In the genomic region with DNA sequence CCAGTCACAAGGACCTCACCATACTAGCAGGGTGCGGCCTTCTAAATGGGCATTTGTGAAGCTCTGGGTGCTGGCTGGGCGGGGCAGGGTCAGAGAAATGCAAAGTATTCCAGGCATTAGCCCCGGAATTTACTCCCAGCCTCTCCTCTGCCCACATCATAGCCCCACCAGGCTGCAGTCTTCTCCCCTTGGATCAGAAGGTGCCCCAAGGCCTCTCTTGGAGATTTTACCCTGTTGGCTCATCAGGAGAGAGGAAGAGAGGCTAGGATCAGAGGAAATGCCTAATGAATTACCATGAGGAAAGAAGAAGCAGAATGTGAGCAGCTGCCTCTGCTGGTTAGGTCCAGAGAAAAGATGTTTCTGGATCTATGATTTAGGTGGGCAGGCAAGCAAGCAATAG, we compare ENCODE assay signal across 13 cellular contexts.
DNase-seq lines count a peak whose midpoint lies in the region; TF ChIP-seq lines count a peak whose summit lies in the region.
"Had no signal": no experiment of that assay in that cellular context is flagged by ENCODE, and none has a peak within 500 bp of the region (broad histone marks: within the 10 kb centered on the region; RNA-seq: fewer than 3 reads in every experiment).

No MANE protein-coding gene starts in this region.

- H3K36me3 ChIP-seq in CD8-positive, alpha-beta memory T cell (ENCODE audit: insufficient read depth, low read length) = no peaks in the 10 kb centered on the region

- POLR2A ChIA-PET in CD8-positive, alpha-beta memory T cell (lab: Charles Lee) = no interaction called here

- H3K27me3 ChIP-seq in CD8-positive, alpha-beta memory T cell (ENCODE audit: insufficient read depth, low read length, poor library complexity, severe bottlenecking) = no peaks in the 10 kb centered on the region

- CTCF ChIA-PET in CD8-positive, alpha-beta memory T cell (lab: Charles Lee) = no interaction called here

- no peaks in the 10 kb centered on the region for H3K9me3 Mint-ChIP-seq in type B pancreatic cell
- no peaks in the 10 kb centered on the region for H3K9me3 Mint-ChIP-seq in CD8-positive, alpha-beta memory T cell
- H3K9me3 Mint-ChIP-seq: activated T-cell treated with anti-CD3 and anti-CD28 coated beads, Interleukin-2, amount 50 U/mL, for 72 hours had no signal

- H3K4me3 Mint-ChIP-seq in type B pancreatic cell = no peak overlapping the region
- H3K4me3 Mint-ChIP-seq in CD8-positive, alpha-beta memory T cell = no peak overlapping the region
- H3K4me3 Mint-ChIP-seq: activated T-cell treated with anti-CD3 and anti-CD28 coated beads, Interleukin-2, amount 50 U/mL, for 72 hours had no signal

- no peaks in the 10 kb centered on the region for H3K9me3 ChIP-seq in CD8-positive, alpha-beta memory T cell (ENCODE audit: low read length)

- peak; percentile 47 for DNase-seq in DMS79 treated with DMSO at 0.1 percent for 48 hours (lab: John Stamatoyannopoulos, UW)
- DNase-seq in DMS79 (lab: John Stamatoyannopoulos, UW) = no peak
- DNase-seq in amniotic epithelial cell (ENCODE audit: low read depth) = peak; percentile 79
- DNase-seq in hepatic stellate cell (ENCODE audit: low spot score) = peak; percentile 59
- no peak for DNase-seq in type B pancreatic cell (ENCODE audit: extremely low spot score, unreplicated experiment)
- DNase-seq in GM10266 (ENCODE audit: extremely low spot score) = no peak
- DNase-seq in CD8-positive, alpha-beta memory T cell = no peak
- DNase-seq in GM19238 (ENCODE audit: insufficient read length, low spot score) = no peak
- DNase-seq: activated T-cell treated with anti-CD3 and anti-CD28 coated beads, Interleukin-2, amount 50 U/mL, for 72 hours; hypothalamus; NCI-H187 treated with DMSO at 0.1 percent for 48 hours; stimulated activated CD4-positive, alpha-beta T cell treated with anti-CD3 and anti-CD28 coated beads, Interleukin-2, amount 100 ng/mL, for 48 hours had no signal

- no peaks in the 10 kb centered on the region for H3K36me3 Mint-ChIP-seq in type B pancreatic cell
- H3K36me3 Mint-ChIP-seq in CD8-positive, alpha-beta memory T cell = no peaks in the 10 kb centered on the region

- no peak for TF ChIP-seq CTCF in type B pancreatic cell (conservative IDR thresholded peaks at IDR 0.05)
- TF ChIP-seq CTCF in GM10266 (IDR thresholded peaks at IDR 0.05; ENCODE audit: control insufficient read depth, insufficient read depth, low read depth, missing control alignments) = no peak

- peaks cover 54% of the 10 kb centered on the region for H3K4me1 Mint-ChIP-seq in type B pancreatic cell (ENCODE audit: unreplicated experiment)
- no peaks in the 10 kb centered on the region for H3K4me1 Mint-ChIP-seq in CD8-positive, alpha-beta memory T cell

- H3K4me3 ChIP-seq in CD8-positive, alpha-beta memory T cell (ENCODE audit: low read length) = no peak overlapping the region

- peaks cover 3% of the 10 kb centered on the region for H3K27me3 Mint-ChIP-seq in type B pancreatic cell
- peaks cover 3 to 13% of the 10 kb centered on the region in 2 donors for H3K27me3 Mint-ChIP-seq in CD8-positive, alpha-beta memory T cell

- no peak overlapping the region for H3K27ac ChIP-seq in CD8-positive, alpha-beta memory T cell (ENCODE audit: low read depth, low read length)
- H3K27ac ChIP-seq: 22Rv1 had no signal

- H3K4me1 ChIP-seq in CD8-positive, alpha-beta memory T cell (ENCODE audit: insufficient read depth, low read length) = no peaks in the 10 kb centered on the region

- H3K27ac Mint-ChIP-seq in type B pancreatic cell = peak overlapping the region; percentile 85
- peak overlapping the region in 1 of 8 donors; percentile 92 for H3K27ac Mint-ChIP-seq in CD8-positive, alpha-beta memory T cell
- H3K27ac Mint-ChIP-seq: activated T-cell treated with anti-CD3 and anti-CD28 coated beads, Interleukin-2, amount 50 U/mL, for 72 hours had no signal

Comparison
In these comparisons a context has a peak if more than half of its experiments do, and no peak if none do; other contexts are left out.
1. DNase-seq: peak in DMS79 treated with DMSO at 0.1 percent for 48 hours (single experiment), amniotic epithelial cell (single experiment) and hepatic stellate cell (single experiment); none in DMS79 (single experiment), type B pancreatic cell (single experiment), GM10266 (single experiment), CD8-positive, alpha-beta memory T cell (0 of 5) and GM19238 (single experiment).